ENCODE assay signal across 18 cellular contexts in the genomic region with DNA sequence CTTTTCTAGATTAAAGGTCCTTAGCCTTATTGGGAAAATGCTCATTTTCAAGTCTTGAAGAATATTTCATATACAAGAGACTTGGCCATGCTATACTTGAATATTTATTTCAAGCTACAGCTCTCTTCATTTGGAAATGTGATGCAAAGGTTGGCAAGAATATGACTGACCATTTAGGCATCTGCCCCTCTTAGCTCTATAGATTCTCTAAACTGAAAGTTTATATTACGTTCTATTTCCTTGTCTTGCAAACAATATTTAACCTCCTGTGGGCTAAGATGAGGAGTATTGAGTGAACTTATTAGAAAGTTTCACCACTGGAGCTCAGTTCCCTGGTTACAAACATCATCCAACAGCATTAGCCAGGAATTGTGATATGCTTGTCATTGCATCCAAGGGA.
"Had no signal": no experiment of that assay in that cellular context is flagged by ENCODE, and none has a peak within 500 bp of the region (broad histone marks: within the 10 kb centered on the region; RNA-seq: fewer than 3 reads in every experiment).

No MANE protein-coding gene starts in this region.

- H3K27me3 ChIP-seq: colonic mucosa, neutrophil, right lobe of liver, tibial artery, upper lobe of left lung, uterus had no signal

- H3K9me3 ChIP-seq: colonic mucosa, neutrophil, psoas muscle, right lobe of liver, tibial artery, upper lobe of left lung, uterus had no signal

- H3K27ac ChIP-seq: colonic mucosa, neutrophil, psoas muscle, right lobe of liver, tibial artery, upper lobe of left lung, uterus had no signal

- H3K4me3 ChIP-seq: colonic mucosa, lung, psoas muscle, right lobe of liver, tibial artery, upper lobe of left lung, uterus had no signal

- H3K36me3 ChIP-seq: colonic mucosa, neutrophil, right lobe of liver, tibial artery, upper lobe of left lung, uterus had no signal

- DNase-seq: colonic mucosa; effector CD4-positive, alpha-beta T cell; endodermal cell; foreskin fibroblast; immature natural killer cell; left cardiac atrium; left ventricle myocardium superior; naive thymus-derived CD4-positive, alpha-beta T cell; psoas muscle; retina; right lobe of liver; stimulated activated CD4-positive, alpha-beta T cell treated with anti-CD3 and anti-CD28 coated beads, Interleukin-4, amount 100 ng/mL, for 24 hours; tibial artery; upper lobe of left lung; uterus had no signal

- ATAC-seq: left cardiac atrium; left ventricle myocardium superior; naive thymus-derived CD4-positive, alpha-beta T cell; psoas muscle; right lobe of liver; stimulated activated memory B cell treated with anti-CD40 and anti-IgM and Interleukin-4, amounts not matched to agents 10 μg/mL and 1 μg/mL and 100 μg/mL, for 72 hours had no signal

- H3K4me1 ChIP-seq: colonic mucosa, psoas muscle, right lobe of liver, tibial artery, upper lobe of left lung, uterus had no signal
